13 cellular contexts compared by ENCODE assay signal in genomic region chrX:18895157-18895952, GRCh38.
DNase-seq lines count a peak whose midpoint lies in the region; ATAC-seq and TF ChIP-seq lines count a peak whose summit lies in the region.
"Had no signal": no experiment of that assay in that cellular context is flagged by ENCODE, and none has a peak within 500 bp of the region (broad histone marks: within the 10 kb centered on the region; RNA-seq: fewer than 3 reads in every experiment).

No MANE protein-coding gene starts in this region.

- H3K4me3 ChIP-seq in WI38 (ENCODE audit: low read depth, low read length) (no peak overlapping the region), psoas muscle (peak overlapping the region; percentile 18)
- H3K4me3 ChIP-seq: body of pancreas, SJCRH30 had no signal

- peak; percentile 9; the same call in 1 of the 2 replicates for TF ChIP-seq CTCF in WI38 (IDR thresholded peaks at IDR 0.05; ENCODE audit: low read depth, low read length)
- TF ChIP-seq CTCF in psoas muscle (IDR thresholded peaks at IDR 0.05), result peak; percentile 44

- H3K36me3 ChIP-seq in psoas muscle (ENCODE audit: insufficient read depth in 1 of 2, low read depth in 1 of 2), result no peaks in the 10 kb centered on the region
- H3K36me3 ChIP-seq: SJCRH30 had no signal

- peak; percentile 51 for DNase-seq in AG20443 (ENCODE audit: low spot score)
- DNase-seq in fibroblast of peridontal ligament (ENCODE audit: extremely low read depth), result peak; percentile 79
- DNase-seq in psoas muscle, result peak; percentile 54 to 87
- DNase-seq in DMS79 (lab: John Stamatoyannopoulos, UW), result no peak
- DNase-seq in activated effector memory CD4-positive, alpha-beta T cell treated with anti-CD3 and anti-CD28 coated beads, Interleukin-2, amount 50 U/mL, for 16 hours, result no peak
- no peak for DNase-seq in iPS-NIHi11 (ENCODE audit: low spot score)
- no peak for DNase-seq in activated CD4-positive, alpha-beta memory T cell treated with anti-CD3 and anti-CD28 coated beads for 36 hours
- DNase-seq: body of pancreas; CD4-positive, alpha-beta T cell; SJCRH30; stimulated activated CD4-positive, alpha-beta T cell treated with anti-CD3 and anti-CD28 coated beads, Interleukin-4, amount 100 ng/mL, for 1 hour had no signal

- ATAC-seq in psoas muscle, result peak; percentile 81 to 91 (median 86)
- ATAC-seq: body of pancreas had no signal

- peak overlapping the region; percentile 83 for H3K27ac ChIP-seq in psoas muscle
- H3K27ac ChIP-seq: body of pancreas, SJCRH30 had no signal

- no peaks in the 10 kb centered on the region for H3K9me3 Mint-ChIP-seq in activated CD4-positive, alpha-beta memory T cell treated with anti-CD3 and anti-CD28 coated beads for 36 hours
- H3K9me3 Mint-ChIP-seq: CD4-positive, alpha-beta T cell had no signal

- H3K4me1 Mint-ChIP-seq in activated CD4-positive, alpha-beta memory T cell treated with anti-CD3 and anti-CD28 coated beads for 36 hours (ENCODE audit: low read depth), result no peaks in the 10 kb centered on the region

- no peak overlapping the region for H3K4me3 Mint-ChIP-seq in activated CD4-positive, alpha-beta memory T cell treated with anti-CD3 and anti-CD28 coated beads for 36 hours
- H3K4me3 Mint-ChIP-seq: CD4-positive, alpha-beta T cell; nephron had no signal

- H3K27me3 Mint-ChIP-seq in activated CD4-positive, alpha-beta memory T cell treated with anti-CD3 and anti-CD28 coated beads for 36 hours, result no peaks in the 10 kb centered on the region
- H3K27me3 Mint-ChIP-seq: CD4-positive, alpha-beta T cell had no signal

- no peaks in the 10 kb centered on the region for H3K27me3 ChIP-seq in psoas muscle (ENCODE audit: insufficient read depth in 3 of 3, low read length in 2 of 3)
- H3K27me3 ChIP-seq: body of pancreas, SJCRH30 had no signal

- POLR2A ChIA-PET in activated CD4-positive, alpha-beta memory T cell treated with anti-CD3 and anti-CD28 coated beads for 36 hours (lab: Charles Lee), result no interaction called here

- intact Hi-C loops in psoas muscle (cut with DNase I), result loop anchor here in 1 of 2 donors (5.0 kb wide), 1 partner anchor 503 kb away; no protein-coding TSS in a partner anchor
- intact Hi-C loops in activated CD4-positive, alpha-beta memory T cell treated with anti-CD3 and anti-CD28 coated beads for 36 hours (cut with micrococcal nuclease), result no loop called here

- 29 to 56% (median 46%) methylated on average over 19 to 20 of the region's 20 CpGs for WGBS in psoas muscle, 3 donors

- H3K36me3 Mint-ChIP-seq in activated CD4-positive, alpha-beta memory T cell treated with anti-CD3 and anti-CD28 coated beads for 36 hours, result no peaks in the 10 kb centered on the region

- H3K4me1 ChIP-seq in psoas muscle, result no peaks in the 10 kb centered on the region
- H3K4me1 ChIP-seq: body of pancreas, SJCRH30 had no signal

- no peaks in the 10 kb centered on the region for H3K9me3 ChIP-seq in psoas muscle
- H3K9me3 ChIP-seq: body of pancreas, SJCRH30 had no signal

- CTCF ChIA-PET in activated CD4-positive, alpha-beta memory T cell treated with anti-CD3 and anti-CD28 coated beads for 36 hours (lab: Charles Lee), result no interaction called here

- H3K27ac Mint-ChIP-seq in activated CD4-positive, alpha-beta memory T cell treated with anti-CD3 and anti-CD28 coated beads for 36 hours, result no peak overlapping the region
- H3K27ac Mint-ChIP-seq: CD4-positive, alpha-beta T cell; nephron had no signal

Comparison
In these comparisons a context has a peak if more than half of its experiments do, and no peak if none do; other contexts are left out.
1. DNase-seq: peak in AG20443 (single experiment), fibroblast of peridontal ligament (single experiment) and psoas muscle (2 of 2); none in DMS79 (single experiment), activated effector memory CD4-positive, alpha-beta T cell treated with anti-CD3 and anti-CD28 coated beads, Interleukin-2, amount 50 U/mL, for 16 hours (single experiment), iPS-NIHi11 (single experiment) and activated CD4-positive, alpha-beta memory T cell treated with anti-CD3 and anti-CD28 coated beads for 36 hours (single experiment).